In the genomic region with DNA sequence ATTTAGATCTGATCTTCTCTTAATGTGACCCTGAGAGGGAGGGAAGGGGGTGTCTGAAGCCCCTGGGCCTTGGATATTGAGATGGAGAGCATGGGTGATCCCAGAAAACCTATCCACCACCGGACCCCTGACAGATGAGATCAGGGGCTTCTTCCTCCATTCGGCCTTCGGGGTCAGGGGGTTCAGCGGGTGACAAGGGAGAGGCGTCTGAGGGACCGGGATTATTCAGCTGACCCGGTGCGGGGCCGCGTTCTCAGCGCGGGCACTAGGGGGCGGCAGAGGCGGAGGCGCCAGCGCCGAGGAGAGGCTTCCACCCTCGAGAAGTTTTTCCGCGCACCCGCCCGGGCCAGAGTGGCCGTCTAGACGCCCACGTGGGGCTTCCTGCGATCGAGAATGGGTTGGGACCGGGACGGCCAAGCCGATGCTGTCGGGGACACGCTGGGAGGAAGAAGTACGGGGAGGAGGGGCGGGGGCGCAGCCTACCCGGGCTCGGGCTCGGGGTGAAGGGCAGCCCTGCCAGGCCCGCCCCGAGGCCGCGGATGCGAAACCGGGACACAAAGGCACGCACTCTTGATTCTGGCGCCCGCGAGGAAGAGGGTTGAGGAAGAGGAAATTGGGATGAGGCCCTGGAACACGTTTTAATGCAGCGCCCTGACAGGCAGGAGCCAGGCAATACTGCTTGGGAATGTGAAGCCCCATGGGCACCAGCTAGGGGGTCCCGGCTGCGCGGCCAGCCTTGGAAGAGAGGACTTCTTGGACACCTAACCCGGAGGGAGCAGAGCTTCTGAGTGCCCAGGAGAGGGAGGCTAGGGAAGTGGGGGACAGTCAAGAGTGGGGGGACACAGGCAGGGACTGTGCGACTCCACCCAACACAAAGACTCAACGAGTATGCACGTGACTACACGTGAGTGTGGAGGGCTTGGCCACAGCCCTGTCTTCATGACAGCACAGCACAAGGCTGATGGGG, we compare ENCODE assay signal across 1 cellular context.
A peak's percentile ranks its signal among the peaks of the same experiment; 100 is the strongest.
TF ChIP-seq lines count a peak whose summit lies in the region.

No MANE protein-coding gene starts in this region.

TF ChIP-seq in K562, 482 proteins besides CTCF, POLR2A, EP300 and RAD21 (continued from another document):
- TF ChIP-seq, protein P1, sequence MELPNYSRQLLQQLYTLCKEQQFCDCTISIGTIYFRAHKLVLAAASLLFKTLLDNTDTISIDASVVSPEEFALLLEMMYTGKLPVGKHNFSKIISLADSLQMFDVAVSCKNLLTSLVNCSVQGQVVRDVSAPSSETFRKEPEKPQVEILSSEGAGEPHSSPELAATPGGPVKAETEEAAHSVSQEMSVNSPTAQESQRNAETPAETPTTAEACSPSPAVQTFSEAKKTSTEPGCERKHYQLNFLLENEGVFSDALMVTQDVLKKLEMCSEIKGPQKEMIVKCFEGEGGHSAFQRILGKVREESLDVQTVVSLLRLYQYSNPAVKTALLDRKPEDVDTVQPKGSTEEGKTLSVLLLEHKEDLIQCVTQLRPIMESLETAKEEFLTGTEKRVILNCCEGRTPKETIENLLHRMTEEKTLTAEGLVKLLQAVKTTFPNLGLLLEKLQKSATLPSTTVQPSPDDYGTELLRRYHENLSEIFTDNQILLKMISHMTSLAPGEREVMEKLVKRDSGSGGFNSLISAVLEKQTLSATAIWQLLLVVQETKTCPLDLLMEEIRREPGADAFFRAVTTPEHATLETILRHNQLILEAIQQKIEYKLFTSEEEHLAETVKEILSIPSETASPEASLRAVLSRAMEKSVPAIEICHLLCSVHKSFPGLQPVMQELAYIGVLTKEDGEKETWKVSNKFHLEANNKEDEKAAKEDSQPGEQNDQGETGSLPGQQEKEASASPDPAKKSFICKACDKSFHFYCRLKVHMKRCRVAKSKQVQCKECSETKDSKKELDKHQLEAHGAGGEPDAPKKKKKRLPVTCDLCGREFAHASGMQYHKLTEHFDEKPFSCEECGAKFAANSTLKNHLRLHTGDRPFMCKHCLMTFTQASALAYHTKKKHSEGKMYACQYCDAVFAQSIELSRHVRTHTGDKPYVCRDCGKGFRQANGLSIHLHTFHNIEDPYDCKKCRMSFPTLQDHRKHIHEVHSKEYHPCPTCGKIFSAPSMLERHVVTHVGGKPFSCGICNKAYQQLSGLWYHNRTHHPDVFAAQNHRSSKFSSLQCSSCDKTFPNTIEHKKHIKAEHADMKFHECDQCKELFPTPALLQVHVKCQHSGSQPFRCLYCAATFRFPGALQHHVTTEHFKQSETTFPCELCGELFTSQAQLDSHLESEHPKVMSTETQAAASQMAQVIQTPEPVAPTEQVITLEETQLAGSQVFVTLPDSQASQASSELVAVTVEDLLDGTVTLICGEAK (IDR thresholded peaks at IDR 0.05), result 0 out of 2 replicates have a peak, but pooled peaks have one; percentile 31
- TF ChIP-seq, protein P1 (CRISPR knock-in tag; IDR thresholded peaks at IDR 0.05), result no peak
- TF ChIP-seq ZBTB17 (CRISPR knock-in tag; IDR thresholded peaks at IDR 0.05), result no peak
- TF ChIP-seq, protein P2, sequence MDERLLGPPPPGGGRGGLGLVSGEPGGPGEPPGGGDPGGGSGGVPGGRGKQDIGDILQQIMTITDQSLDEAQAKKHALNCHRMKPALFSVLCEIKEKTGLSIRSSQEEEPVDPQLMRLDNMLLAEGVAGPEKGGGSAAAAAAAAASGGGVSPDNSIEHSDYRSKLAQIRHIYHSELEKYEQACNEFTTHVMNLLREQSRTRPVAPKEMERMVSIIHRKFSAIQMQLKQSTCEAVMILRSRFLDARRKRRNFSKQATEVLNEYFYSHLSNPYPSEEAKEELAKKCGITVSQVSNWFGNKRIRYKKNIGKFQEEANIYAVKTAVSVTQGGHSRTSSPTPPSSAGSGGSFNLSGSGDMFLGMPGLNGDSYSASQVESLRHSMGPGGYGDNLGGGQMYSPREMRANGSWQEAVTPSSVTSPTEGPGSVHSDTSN (CRISPR knock-in tag; IDR thresholded peaks at IDR 0.05; ENCODE audit: low read depth), result no peak
- TF ChIP-seq, protein P2 (tag; conservative IDR thresholded peaks at IDR 0.05; ENCODE audit: low read depth), result no peak
- TF ChIP-seq, protein P3, sequence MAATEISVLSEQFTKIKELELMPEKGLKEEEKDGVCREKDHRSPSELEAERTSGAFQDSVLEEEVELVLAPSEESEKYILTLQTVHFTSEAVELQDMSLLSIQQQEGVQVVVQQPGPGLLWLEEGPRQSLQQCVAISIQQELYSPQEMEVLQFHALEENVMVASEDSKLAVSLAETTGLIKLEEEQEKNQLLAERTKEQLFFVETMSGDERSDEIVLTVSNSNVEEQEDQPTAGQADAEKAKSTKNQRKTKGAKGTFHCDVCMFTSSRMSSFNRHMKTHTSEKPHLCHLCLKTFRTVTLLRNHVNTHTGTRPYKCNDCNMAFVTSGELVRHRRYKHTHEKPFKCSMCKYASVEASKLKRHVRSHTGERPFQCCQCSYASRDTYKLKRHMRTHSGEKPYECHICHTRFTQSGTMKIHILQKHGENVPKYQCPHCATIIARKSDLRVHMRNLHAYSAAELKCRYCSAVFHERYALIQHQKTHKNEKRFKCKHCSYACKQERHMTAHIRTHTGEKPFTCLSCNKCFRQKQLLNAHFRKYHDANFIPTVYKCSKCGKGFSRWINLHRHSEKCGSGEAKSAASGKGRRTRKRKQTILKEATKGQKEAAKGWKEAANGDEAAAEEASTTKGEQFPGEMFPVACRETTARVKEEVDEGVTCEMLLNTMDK (IDR thresholded peaks at IDR 0.05; ENCODE audit: borderline replicate concordance, insufficient read depth, low read depth, low read length, poor library complexity, severe bottlenecking), result peak; percentile 54
- no peak for TF ChIP-seq MAFF (IDR thresholded peaks at IDR 0.05; ENCODE audit: low read length)
- TF ChIP-seq FOXM1 (IDR thresholded peaks at IDR 0.05; ENCODE audit: low read depth), result no peak
- 0 out of 2 replicates have a peak, but pooled peaks have one; percentile 39 for TF ChIP-seq FOXM1 (CRISPR knock-in tag; IDR thresholded peaks at IDR 0.05; ENCODE audit: low read depth)
- TF ChIP-seq, protein P4, sequence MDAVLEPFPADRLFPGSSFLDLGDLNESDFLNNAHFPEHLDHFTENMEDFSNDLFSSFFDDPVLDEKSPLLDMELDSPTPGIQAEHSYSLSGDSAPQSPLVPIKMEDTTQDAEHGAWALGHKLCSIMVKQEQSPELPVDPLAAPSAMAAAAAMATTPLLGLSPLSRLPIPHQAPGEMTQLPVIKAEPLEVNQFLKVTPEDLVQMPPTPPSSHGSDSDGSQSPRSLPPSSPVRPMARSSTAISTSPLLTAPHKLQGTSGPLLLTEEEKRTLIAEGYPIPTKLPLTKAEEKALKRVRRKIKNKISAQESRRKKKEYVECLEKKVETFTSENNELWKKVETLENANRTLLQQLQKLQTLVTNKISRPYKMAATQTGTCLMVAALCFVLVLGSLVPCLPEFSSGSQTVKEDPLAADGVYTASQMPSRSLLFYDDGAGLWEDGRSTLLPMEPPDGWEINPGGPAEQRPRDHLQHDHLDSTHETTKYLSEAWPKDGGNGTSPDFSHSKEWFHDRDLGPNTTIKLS (IDR thresholded peaks at IDR 0.05; ENCODE audit: borderline replicate concordance, low read depth), result 0 out of 2 replicates have a peak, but pooled peaks have one; percentile 32
- TF ChIP-seq ERF (CRISPR knock-in tag; IDR thresholded peaks at IDR 0.05), result no peak
- TF ChIP-seq RBBP5 (IDR thresholded peaks at IDR 0.05; ENCODE audit: borderline replicate concordance, insufficient read depth, low read length, poor library complexity, severe bottlenecking), result no peak
- no peak for TF ChIP-seq ATF1 (CRISPR knock-in tag; IDR thresholded peaks at IDR 0.05)
- peak; percentile 23; the same call in 1 of the 2 replicates for TF ChIP-seq ATF1 (tag; IDR thresholded peaks at IDR 0.05)
- TF ChIP-seq, protein P5, sequence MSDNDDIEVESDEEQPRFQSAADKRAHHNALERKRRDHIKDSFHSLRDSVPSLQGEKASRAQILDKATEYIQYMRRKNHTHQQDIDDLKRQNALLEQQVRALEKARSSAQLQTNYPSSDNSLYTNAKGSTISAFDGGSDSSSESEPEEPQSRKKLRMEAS (CRISPR knock-in tag; IDR thresholded peaks at IDR 0.05), result 0 out of 2 replicates have a peak, but pooled peaks have one; percentile 11
TF ChIP-seq in K562: peak in this region for 77.
